ENCODE assay signal across 7 cellular contexts in the genomic region with DNA sequence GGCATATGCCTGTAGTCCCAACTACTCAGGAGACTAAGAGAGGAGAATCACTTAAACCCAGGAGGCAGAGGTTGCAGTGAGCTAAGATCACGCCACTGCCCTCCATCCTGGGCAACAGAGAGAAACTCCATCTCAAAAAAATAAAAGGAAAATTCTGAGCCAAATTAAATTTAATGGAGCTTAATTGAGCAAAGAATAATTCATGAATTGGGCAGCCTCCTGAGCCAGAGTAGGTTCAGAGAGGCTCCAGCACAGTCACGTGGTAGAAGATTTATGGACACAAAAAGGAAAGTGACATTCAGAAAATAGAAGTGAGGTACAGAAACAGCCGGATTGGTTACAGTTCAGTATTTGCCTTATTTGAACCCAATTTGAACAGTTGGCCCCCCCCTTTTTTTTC.
"Had no signal": no experiment of that assay in that cellular context is flagged by ENCODE, and none has a peak within 500 bp of the region (broad histone marks: within the 10 kb centered on the region; RNA-seq: fewer than 3 reads in every experiment).

No MANE protein-coding gene starts in this region.

- FAIRE-seq: HepG2, HTR-8/SVneo had no signal

- H3K27ac ChIP-seq: HL-60, KMS-11 had no signal

- H3K4me2 ChIP-seq: KMS-11 had no signal

- H3K9ac ChIP-seq: KMS-11 had no signal

- DNase-seq: IMR-90, KBM-7, KG1 had no signal

- ATAC-seq: HepG2 had no signal
